8 cellular contexts compared by ENCODE assay signal in the genomic region with DNA sequence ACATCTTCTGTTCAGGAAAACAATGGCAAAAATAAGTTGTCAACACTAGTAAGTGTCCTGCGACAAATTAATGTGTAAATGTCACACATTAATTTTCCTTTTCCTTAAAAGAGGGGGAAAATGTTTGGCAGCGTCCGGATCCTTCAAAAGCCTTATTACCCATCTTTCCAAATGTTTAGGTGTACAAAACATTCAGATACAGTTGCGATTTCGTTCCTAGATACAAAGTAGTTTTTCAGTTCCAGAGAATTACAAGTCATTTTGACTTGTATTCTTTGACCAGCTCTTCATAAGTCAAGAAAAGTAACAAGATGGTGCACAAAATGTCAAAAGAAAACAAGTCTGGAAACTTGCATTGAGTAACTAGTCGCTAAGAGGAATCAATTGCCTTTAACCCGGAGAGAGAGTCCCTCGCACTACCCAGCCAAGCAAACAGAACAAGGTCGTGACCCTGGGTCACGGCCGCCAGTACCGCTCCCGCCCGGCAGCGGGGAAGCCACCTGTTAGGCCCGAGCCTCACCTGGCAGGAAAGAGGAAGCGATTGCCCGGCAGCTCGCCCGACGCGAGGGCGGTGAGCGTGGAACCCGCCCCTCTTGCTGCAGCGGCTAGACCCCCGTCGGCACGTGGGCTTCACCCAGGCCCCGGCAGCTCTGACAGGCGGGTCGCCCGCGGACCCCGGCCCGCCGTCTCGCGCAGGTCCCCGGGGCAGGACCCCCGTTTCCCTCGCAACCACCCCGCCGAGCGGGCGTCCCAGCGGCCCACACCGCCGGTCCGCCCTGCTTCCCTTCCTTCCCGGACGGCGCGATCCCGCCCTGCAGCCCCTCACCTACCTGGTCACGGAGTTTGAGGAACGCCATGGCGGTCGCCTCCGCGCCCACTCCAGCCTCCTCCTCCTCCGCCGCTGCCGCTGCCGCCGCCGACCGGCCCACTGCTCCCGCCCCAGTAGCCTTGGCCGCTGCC.
DNase-seq lines count a peak whose midpoint lies in the region; ATAC-seq, FAIRE-seq and TF ChIP-seq lines count a peak whose summit lies in the region.

No MANE protein-coding gene starts in this region.

- intact Hi-C loops in CD4-positive, alpha-beta T cell (cut with DNase I, micrococcal nuclease) = loop anchor here in 1 of 2 experiments (1.0 to 5.0 kb wide), 4 partner anchors 258 to 912 kb away; a partner anchor contains a TSS
- intact Hi-C loops in left ventricle myocardium superior (cut with micrococcal nuclease) = no loop called here

- peaks cover 14% of the 10 kb centered on the region for H3K36me3 Mint-ChIP-seq in CD4-positive, alpha-beta T cell (ENCODE audit: low read depth)

- no peaks in the 10 kb centered on the region for H3K9me3 Mint-ChIP-seq in CD4-positive, alpha-beta T cell

- DNase-seq in CD4-positive, alpha-beta T cell = peak; percentile 40 to 68 (median 52)
- DNase-seq in GM19238 (ENCODE audit: insufficient read length, low spot score) = peak; percentile 67
- peak; percentile 96 for DNase-seq in RPMI8226
- peak; percentile 63 for DNase-seq in activated naive CD4-positive, alpha-beta T cell treated with Interleukin-2 at 50 U/mL for 16 hours
- DNase-seq in left ventricle myocardium superior = peak; percentile 48
- DNase-seq in retina = peak; percentile 85
- no peak for DNase-seq in RCC 7860 (ENCODE audit: low spot score)

- H3K4me1 Mint-ChIP-seq in CD4-positive, alpha-beta T cell (ENCODE audit: low read depth) = peaks cover 41% of the 10 kb centered on the region

- no peak for FAIRE-seq in RCC 7860 (lab: Jason Lieb, UNC)

- peak overlapping the region; percentile 96 for H3K4me3 Mint-ChIP-seq in CD4-positive, alpha-beta T cell

- H3K27me3 Mint-ChIP-seq in CD4-positive, alpha-beta T cell = no peaks in the 10 kb centered on the region

- H3K27ac Mint-ChIP-seq in CD4-positive, alpha-beta T cell = peak overlapping the region; percentile 93

- H3K9me3 ChIP-seq in CD4-positive, alpha-beta T cell (ENCODE audit: control insufficient read depth, low read length) = no peaks in the 10 kb centered on the region

- POLR2A ChIA-PET in CD4-positive, alpha-beta T cell (lab: Charles Lee) = interaction anchor here (0.9 kb wide), 1 partner anchor 653 kb away, joined by 3 read pairs; a partner anchor contains a TSS

- no peaks in the 10 kb centered on the region for H3K27me3 ChIP-seq in CD4-positive, alpha-beta T cell (ENCODE audit: control insufficient read depth, insufficient read depth, low read length)

- H3K27ac ChIP-seq in CD4-positive, alpha-beta T cell (ENCODE audit: low read depth, low read length) = peak overlapping the region; percentile 54

- TF ChIP-seq CTCF in CD4-positive, alpha-beta T cell (IDR thresholded peaks at IDR 0.05) = no peak

- CTCF ChIA-PET in CD4-positive, alpha-beta T cell (lab: Charles Lee) = no interaction called here

- peak; percentile 68 for ATAC-seq in CD4-positive, alpha-beta T cell (ENCODE audit: poor library complexity)
- peak; percentile 79 for ATAC-seq in HG03354 (IDR thresholded peaks at IDR 0.05; ENCODE audit: poor library complexity, severe bottlenecking, unreplicated experiment)
- peak; percentile 46 for ATAC-seq in left ventricle myocardium superior
